9 cellular contexts compared by ENCODE assay signal in genomic region chr14:90677484-90678045, GRCh38.
DNase-seq lines count a peak whose midpoint lies in the region; ATAC-seq and TF ChIP-seq lines count a peak whose summit lies in the region.
"Had no signal": no experiment of that assay in that cellular context is flagged by ENCODE, and none has a peak within 500 bp of the region (broad histone marks: within the 10 kb centered on the region; RNA-seq: fewer than 3 reads in every experiment).

No MANE protein-coding gene starts in this region.

- peak; percentile 78 for DNase-seq in A172 (ENCODE audit: low spot score)
- DNase-seq in HFFc6, result peak; percentile 65
- peak; percentile 32 for DNase-seq in activated naive CD8-positive, alpha-beta T cell treated with anti-CD3 and anti-CD28 coated beads for 36 hours
- peak; percentile 79 for DNase-seq in iris pigment epithelial cell (ENCODE audit: low read depth)
- DNase-seq in left colon, result no peak
- no peak for DNase-seq in SKM-1 treated with dmso at 0.1 percent for 144 hours (lab: John Stamatoyannopoulos, UW; ENCODE audit: unreplicated experiment)
- DNase-seq: nephron progenitor cell had no signal

- peak overlapping the region; percentile 81 for H3K27ac Mint-ChIP-seq in HFFc6
- H3K27ac Mint-ChIP-seq in activated naive CD8-positive, alpha-beta T cell treated with anti-CD3 and anti-CD28 coated beads for 36 hours, result peak overlapping the region; percentile 96
- H3K27ac Mint-ChIP-seq: nephron progenitor cell had no signal

- H3K36me3 Mint-ChIP-seq in HFFc6 (ENCODE audit: low read depth), result peaks cover 10% of the 10 kb centered on the region
- H3K36me3 Mint-ChIP-seq in activated naive CD8-positive, alpha-beta T cell treated with anti-CD3 and anti-CD28 coated beads for 36 hours, result no peaks in the 10 kb centered on the region

- peak overlapping the region; percentile 28; the same call in 1 of the 2 replicates for H3K4me3 Mint-ChIP-seq in HFFc6
- H3K4me3 Mint-ChIP-seq in activated naive CD8-positive, alpha-beta T cell treated with anti-CD3 and anti-CD28 coated beads for 36 hours, result peak overlapping the region; percentile 72
- H3K4me3 Mint-ChIP-seq: nephron progenitor cell had no signal

- no peak for ATAC-seq in HG03354 (IDR thresholded peaks at IDR 0.05; ENCODE audit: poor library complexity, severe bottlenecking, unreplicated experiment)
- no peak for ATAC-seq in GM18502 (IDR thresholded peaks at IDR 0.05; ENCODE audit: poor library complexity, unreplicated experiment)
- ATAC-seq in left colon, result no peak

- TF ChIP-seq CTCF in HFFc6 (IDR thresholded peaks at IDR 0.05), result no peak

- no peaks in the 10 kb centered on the region for H3K9me3 Mint-ChIP-seq in HFFc6
- H3K9me3 Mint-ChIP-seq in activated naive CD8-positive, alpha-beta T cell treated with anti-CD3 and anti-CD28 coated beads for 36 hours, result no peaks in the 10 kb centered on the region
- H3K9me3 Mint-ChIP-seq: nephron progenitor cell had no signal

- H3K27me3 Mint-ChIP-seq in HFFc6 (ENCODE audit: insufficient read depth), result no peaks in the 10 kb centered on the region; the same call in 1 of the 2 replicates
- H3K27me3 Mint-ChIP-seq in activated naive CD8-positive, alpha-beta T cell treated with anti-CD3 and anti-CD28 coated beads for 36 hours, result no peaks in the 10 kb centered on the region

- intact Hi-C loops in left colon (cut with DNase I, micrococcal nuclease), result no loop called here

- H3K4me1 Mint-ChIP-seq in HFFc6 (ENCODE audit: low read depth), result peaks cover 46% of the 10 kb centered on the region
- H3K4me1 Mint-ChIP-seq in activated naive CD8-positive, alpha-beta T cell treated with anti-CD3 and anti-CD28 coated beads for 36 hours, result peaks cover 41% of the 10 kb centered on the region

Comparison
In these comparisons a context has a peak if more than half of its experiments do, and no peak if none do; other contexts are left out.
1. DNase-seq: peak in A172 (single experiment), HFFc6 (single experiment), activated naive CD8-positive, alpha-beta T cell treated with anti-CD3 and anti-CD28 coated beads for 36 hours (single experiment) and iris pigment epithelial cell (single experiment); none in left colon (0 of 2) and SKM-1 treated with dmso at 0.1 percent for 144 hours (single experiment).